31 cellular contexts compared by ENCODE assay signal in genomic region chr10:26052326-26052725, GRCh38.
A peak's percentile ranks its signal among the peaks of the same experiment; 100 is the strongest.
DNase-seq lines count a peak whose midpoint lies in the region; TF ChIP-seq lines count a peak whose summit lies in the region.
"Had no signal": no experiment of that assay in that cellular context is flagged by ENCODE, and none has a peak within 500 bp of the region (broad histone marks: within the 10 kb centered on the region; RNA-seq: fewer than 3 reads in every experiment).

No MANE protein-coding gene starts in this region.

- H2BK5ac ChIP-seq in trophoblast cell (ENCODE audit: low read depth, low read length, poor library complexity) = no peak overlapping the region

- H4K8ac ChIP-seq in trophoblast cell (ENCODE audit: low read depth, low read length) = no peak overlapping the region

- H2AK5ac ChIP-seq in trophoblast cell (ENCODE audit: low read length) = no peak overlapping the region

- POLR2A ChIA-PET in activated CD4-positive, alpha-beta T cell treated with anti-CD3 and anti-CD28 coated beads, Interleukin-2, amount 10 ng/mL, durations not matched to agents 7 days and 5 days (lab: Charles Lee) = no interaction called here

- no peaks in the 10 kb centered on the region for H3K36me3 Mint-ChIP-seq in nephron progenitor cell (ENCODE audit: low read depth)
- H3K36me3 Mint-ChIP-seq in activated CD4-positive, alpha-beta T cell treated with anti-CD3 and anti-CD28 coated beads, Interleukin-2, amount 10 ng/mL, durations not matched to agents 7 days and 5 days (ENCODE audit: low read depth) = no peaks in the 10 kb centered on the region
- H3K36me3 Mint-ChIP-seq: CD14-positive monocyte; CD4-positive, alpha-beta memory T cell; CD4-positive, CD25-positive, alpha-beta regulatory T cell; CD8-positive, alpha-beta T cell had no signal

- H3K27ac Mint-ChIP-seq in nephron progenitor cell = peak overlapping the region; percentile 28
- H3K27ac Mint-ChIP-seq in activated CD4-positive, alpha-beta T cell treated with anti-CD3 and anti-CD28 coated beads, Interleukin-2, amount 10 ng/mL, durations not matched to agents 7 days and 5 days = no peak overlapping the region
- H3K27ac Mint-ChIP-seq: B cell; CD14-positive monocyte; CD4-positive, alpha-beta memory T cell; CD4-positive, alpha-beta T cell; CD8-positive, alpha-beta memory T cell; CD8-positive, alpha-beta T cell had no signal

- no peaks in the 10 kb centered on the region for H3K36me3 ChIP-seq in trophoblast cell (ENCODE audit: control insufficient read depth in 1 of 2, insufficient read depth in 2 of 2, low read length in 2 of 2)
- H3K36me3 ChIP-seq: BE2C; BLaER1; BLaER1 treated with 17β-estradiol and CSF1 and Interleukin-3, amounts not matched to agents 10 nM and 100 nM had no signal

- H3K27ac ChIP-seq in trophoblast cell (ENCODE audit: low read depth, low read length) = no peak overlapping the region
- H3K27ac ChIP-seq: 22Rv1; A549; BLaER1; BLaER1 treated with 17β-estradiol and CSF1 and Interleukin-3, amounts not matched to agents 10 nM and 100 nM; C4-2B had no signal

- H3K4me1 ChIP-seq in trophoblast cell (ENCODE audit: control insufficient read depth in 1 of 2, insufficient read depth in 2 of 2, low read length in 2 of 2) = no peaks in the 10 kb centered on the region
- H3K4me1 ChIP-seq: A549; BE2C; BLaER1; BLaER1 treated with 17β-estradiol and CSF1 and Interleukin-3, amounts not matched to agents 10 nM and 100 nM; Caco-2 had no signal

- H3K27me3 Mint-ChIP-seq in nephron progenitor cell (ENCODE audit: low read depth, poor library complexity) = peaks cover 8% of the 10 kb centered on the region
- peaks cover 3% of the 10 kb centered on the region for H3K27me3 Mint-ChIP-seq in activated CD4-positive, alpha-beta T cell treated with anti-CD3 and anti-CD28 coated beads, Interleukin-2, amount 10 ng/mL, durations not matched to agents 7 days and 5 days
- H3K27me3 Mint-ChIP-seq: B cell; CD4-positive, CD25-positive, alpha-beta regulatory T cell had no signal

- no peak overlapping the region for H3K9ac ChIP-seq in trophoblast cell (ENCODE audit: low read length)
- H3K9ac ChIP-seq: BLaER1; BLaER1 treated with 17β-estradiol and CSF1 and Interleukin-3, amounts not matched to agents 10 nM and 100 nM had no signal

- H4K91ac ChIP-seq in trophoblast cell (ENCODE audit: low read depth, low read length) = no peak overlapping the region

- H3K14ac ChIP-seq in trophoblast cell (ENCODE audit: low read length) = no peak overlapping the region

- H4K12ac ChIP-seq in trophoblast cell (ENCODE audit: low read depth, low read length) = no peak overlapping the region

- H3K9me3 Mint-ChIP-seq in nephron progenitor cell = peaks cover 4% of the 10 kb centered on the region
- H3K9me3 Mint-ChIP-seq in activated CD4-positive, alpha-beta T cell treated with anti-CD3 and anti-CD28 coated beads, Interleukin-2, amount 10 ng/mL, durations not matched to agents 7 days and 5 days = peaks cover 2% of the 10 kb centered on the region
- H3K9me3 Mint-ChIP-seq: CD8-positive, alpha-beta T cell had no signal

- no peak overlapping the region for H3K4ac ChIP-seq in trophoblast cell (ENCODE audit: low read depth, low read length)

- H3K4me1 Mint-ChIP-seq in nephron progenitor cell = no peaks in the 10 kb centered on the region
- no peaks in the 10 kb centered on the region for H3K4me1 Mint-ChIP-seq in activated CD4-positive, alpha-beta T cell treated with anti-CD3 and anti-CD28 coated beads, Interleukin-2, amount 10 ng/mL, durations not matched to agents 7 days and 5 days
- H3K4me1 Mint-ChIP-seq: B cell; CD14-positive monocyte; CD4-positive, alpha-beta memory T cell; CD4-positive, CD25-positive, alpha-beta regulatory T cell; CD8-positive, alpha-beta memory T cell had no signal

- H3K23ac ChIP-seq in trophoblast cell (ENCODE audit: low read length) = no peak overlapping the region

- no peak overlapping the region for H3K4me3 ChIP-seq in trophoblast cell (ENCODE audit: low read depth, low read length)
- H3K4me3 ChIP-seq: A549; BLaER1; BLaER1 treated with 17β-estradiol and CSF1 and Interleukin-3, amounts not matched to agents 10 nM and 100 nM had no signal

- WGBS in trophoblast cell (ENCODE audit: extremely low coverage, insufficient coverage, insufficient read length) = no CpG with 5 or more reads among the region's 4 CpGs

- peaks cover 2% of the 10 kb centered on the region for H3K9me3 ChIP-seq in trophoblast cell (ENCODE audit: insufficient read depth, low read depth, low read length)
- H3K9me3 ChIP-seq: A549, BE2C, Caco-2 had no signal

- no peaks in the 10 kb centered on the region for H3K79me1 ChIP-seq in trophoblast cell (ENCODE audit: low read length)

- no peak for TF ChIP-seq CTCF in nephron progenitor cell (IDR thresholded peaks at IDR 0.05)

- H3K18ac ChIP-seq in trophoblast cell (ENCODE audit: low read length) = no peak overlapping the region

- no peaks in the 10 kb centered on the region for H3K27me3 ChIP-seq in trophoblast cell (ENCODE audit: insufficient read depth, low read length)
- H3K27me3 ChIP-seq: BE2C; BLaER1; BLaER1 treated with 17β-estradiol and CSF1 and Interleukin-3, amounts not matched to agents 10 nM and 100 nM had no signal

- H2AFZ ChIP-seq in trophoblast cell (ENCODE audit: insufficient read depth, low read length, poor library complexity) = no peak overlapping the region

- H3K4me2 ChIP-seq in trophoblast cell (ENCODE audit: low read length) = no peak overlapping the region
- H3K4me2 ChIP-seq: A549; BLaER1; BLaER1 treated with 17β-estradiol and CSF1 and Interleukin-3, amounts not matched to agents 10 nM and 100 nM had no signal

- no peak overlapping the region for H3K4me3 Mint-ChIP-seq in nephron progenitor cell
- H3K4me3 Mint-ChIP-seq in activated CD4-positive, alpha-beta T cell treated with anti-CD3 and anti-CD28 coated beads, Interleukin-2, amount 10 ng/mL, durations not matched to agents 7 days and 5 days = no peak overlapping the region
- H3K4me3 Mint-ChIP-seq: B cell; CD14-positive monocyte; CD4-positive, alpha-beta memory T cell; CD4-positive, alpha-beta T cell; CD4-positive, CD25-positive, alpha-beta regulatory T cell; CD8-positive, alpha-beta memory T cell; CD8-positive, alpha-beta T cell had no signal

- H2BK12ac ChIP-seq in trophoblast cell (ENCODE audit: low read length) = no peak overlapping the region

- H2BK120ac ChIP-seq in trophoblast cell (ENCODE audit: insufficient read depth, low read length, poor library complexity) = no peak overlapping the region

- H3K79me2 ChIP-seq in trophoblast cell (ENCODE audit: control insufficient read depth, insufficient read depth, low read length, poor library complexity) = no peaks in the 10 kb centered on the region

- CTCF ChIA-PET in activated CD4-positive, alpha-beta T cell treated with anti-CD3 and anti-CD28 coated beads, Interleukin-2, amount 10 ng/mL, durations not matched to agents 7 days and 5 days (lab: Charles Lee) = no interaction called here

- DNase-seq in nephron progenitor cell (no peak), trophoblast cell (peak; percentile 64 to 81), NCI-H226 (no peak)
- DNase-seq in activated CD4-positive, alpha-beta T cell treated with anti-CD3 and anti-CD28 coated beads, Interleukin-2, amount 10 ng/mL, durations not matched to agents 7 days and 5 days = no peak
- DNase-seq: 8988T; ACHN; AML-193; BE2C; C1 segment of cervical spinal cord; Caco-2; Calu3; CD4-positive, alpha-beta memory T cell; CD4-positive, alpha-beta T cell; CD4-positive, CD25-positive, alpha-beta regulatory T cell; CD8-positive, alpha-beta memory T cell; CD8-positive, alpha-beta T cell; COR-L47; DMS 273 treated with DMSO at 0.1 percent for 48 hours; DMS153; DMS53; DMS79; DMS79 treated with DMSO at 0.1 percent for 48 hours; DND-41; EL had no signal

Comparison
In these comparisons a context has a peak if more than half of its experiments do, and no peak if none do; other contexts are left out.
1. DNase-seq: peak in trophoblast cell (2 of 2); none in nephron progenitor cell (single experiment), activated CD4-positive, alpha-beta T cell treated with anti-CD3 and anti-CD28 coated beads, Interleukin-2, amount 10 ng/mL, durations not matched to agents 7 days and 5 days (single experiment) and NCI-H226 (single experiment).